Comparison of ENCODE assay signal across 2 cellular contexts in genomic region chr1:2232255-2232915, GRCh38.
A peak's percentile ranks its signal among the peaks of the same experiment; 100 is the strongest.
TF ChIP-seq lines count a peak whose summit lies in the region.

No MANE protein-coding gene starts in this region.

TF ChIP-seq in K562, 482 proteins besides CTCF, POLR2A, EP300 and RAD21:
- TF ChIP-seq ZC3H11A (IDR thresholded peaks at IDR 0.05; ENCODE audit: low read depth, low read length) (0 out of 2 replicates have a peak, but pooled peaks have one; percentile 14), NEUROD1 (IDR thresholded peaks at IDR 0.05; ENCODE audit: borderline replicate concordance, low read depth, low read length, partially characterized antibody) (no peak), SMAD4 (CRISPR knock-in tag; conservative IDR thresholded peaks at IDR 0.05) (no peak), BHLHE40 (IDR thresholded peaks at IDR 0.05; ENCODE audit: low read length) (no peak), ESRRA (IDR thresholded peaks at IDR 0.05; ENCODE audit: borderline replicate concordance, low read depth) (peak; percentile 9; the same call in 1 of the 2 replicates), NKRF (IDR thresholded peaks at IDR 0.05; ENCODE audit: borderline replicate concordance) (0 out of 2 replicates have a peak, but pooled peaks have one; percentile 15), SNIP1 (IDR thresholded peaks at IDR 0.05; ENCODE audit: low read depth) (no peak), POLR2G (IDR thresholded peaks at IDR 0.05; ENCODE audit: low read depth, low read length) (peak; percentile 33; the same call in 1 of the 2 replicates)

TF ChIP-seq in HepG2, 621 proteins besides CTCF, POLR2A, EP300 and RAD21 (continues in another document):
- TF ChIP-seq HMG20A (CRISPR knock-in tag; IDR thresholded peaks at IDR 0.05; ENCODE audit: borderline replicate concordance), result peak; percentile 72; the same call in 1 of the 2 replicates
- TF ChIP-seq DMAP1 (CRISPR knock-in tag; IDR thresholded peaks at IDR 0.05), result peak; percentile 40; the same call in 1 of the 2 replicates
- TF ChIP-seq ATF4 (CRISPR knock-in tag; IDR thresholded peaks at IDR 0.05), result 0 out of 4 replicates have a peak, but pooled peaks of 1 of the 2 experiments have one; percentile 51
- no peak for TF ChIP-seq ELF3 (CRISPR knock-in tag; IDR thresholded peaks at IDR 0.05)
- TF ChIP-seq SOX13 (IDR thresholded peaks at IDR 0.05), result peak; percentile 49; the same call in 1 of the 2 replicates
- peak in 1 of 2 experiments; percentile 90; a peak in 2 of 4 replicates for TF ChIP-seq SOX13 (CRISPR knock-in tag; conservative IDR thresholded peaks at IDR 0.05 in 1 of 2, IDR thresholded peaks at IDR 0.05 in 1 of 2)
- no peak for TF ChIP-seq AHDC1 (CRISPR knock-in tag; IDR thresholded peaks at IDR 0.05; ENCODE audit: borderline replicate concordance)
- peak; percentile 90 for TF ChIP-seq DNMT3B (CRISPR knock-in tag; conservative IDR thresholded peaks at IDR 0.05)
- TF ChIP-seq ETS1 (CRISPR knock-in tag; IDR thresholded peaks at IDR 0.05), result no peak
- no peak for TF ChIP-seq ASH2L (IDR thresholded peaks at IDR 0.05; ENCODE audit: insufficient read length, low read depth, low read length)
- TF ChIP-seq ZNF766 (CRISPR knock-in tag; IDR thresholded peaks at IDR 0.05; ENCODE audit: borderline replicate concordance), result no peak
- TF ChIP-seq NFAT5 (CRISPR knock-in tag; IDR thresholded peaks at IDR 0.05), result no peak
- peak; percentile 84; the same call in 1 of the 2 replicates for TF ChIP-seq ZNF343 (CRISPR knock-in tag; IDR thresholded peaks at IDR 0.05)
- TF ChIP-seq ZNF460 (CRISPR knock-in tag; IDR thresholded peaks at IDR 0.05; ENCODE audit: borderline replicate concordance), result no peak
- no peak for TF ChIP-seq MTF1 (CRISPR knock-in tag; IDR thresholded peaks at IDR 0.05)
- TF ChIP-seq GMEB1 (CRISPR knock-in tag; IDR thresholded peaks at IDR 0.05; ENCODE audit: borderline replicate concordance), result no peak
- TF ChIP-seq ZNF788 (CRISPR knock-in tag; IDR thresholded peaks at IDR 0.05; ENCODE audit: borderline replicate concordance), result peak; percentile 77; the same call in 1 of the 2 replicates
- TF ChIP-seq HBP1 (CRISPR knock-in tag; IDR thresholded peaks at IDR 0.05; ENCODE audit: low read depth), result no peak; the same call in 1 of the 2 replicates
- no peak for TF ChIP-seq ZHX2 (IDR thresholded peaks at IDR 0.05; ENCODE audit: low read depth)
- TF ChIP-seq ZHX2 (CRISPR knock-in tag; IDR thresholded peaks at IDR 0.05; ENCODE audit: borderline replicate concordance), result no peak
- no peak for TF ChIP-seq NRL (CRISPR knock-in tag; IDR thresholded peaks at IDR 0.05; ENCODE audit: borderline replicate concordance)
- TF ChIP-seq NFKBIZ (CRISPR knock-in tag; IDR thresholded peaks at IDR 0.05), result peak; percentile 65; the same call in 1 of the 2 replicates
- no peak for TF ChIP-seq ZNF121 (CRISPR knock-in tag; IDR thresholded peaks at IDR 0.05)
- no peak for TF ChIP-seq TEF (CRISPR knock-in tag; IDR thresholded peaks at IDR 0.05)
- no peak for TF ChIP-seq RFX5 (IDR thresholded peaks at IDR 0.05; ENCODE audit: low read depth, low read length)
- no peak for TF ChIP-seq ZNF350 (CRISPR knock-in tag; IDR thresholded peaks at IDR 0.05; ENCODE audit: borderline replicate concordance, low read depth)
- no peak for TF ChIP-seq ZNF761 (CRISPR knock-in tag; conservative IDR thresholded peaks at IDR 0.05)
- no peak for TF ChIP-seq REXO4 (CRISPR knock-in tag; IDR thresholded peaks at IDR 0.05; ENCODE audit: borderline replicate concordance)
